ENCODE assay signal across 35 cellular contexts in the genomic region with DNA sequence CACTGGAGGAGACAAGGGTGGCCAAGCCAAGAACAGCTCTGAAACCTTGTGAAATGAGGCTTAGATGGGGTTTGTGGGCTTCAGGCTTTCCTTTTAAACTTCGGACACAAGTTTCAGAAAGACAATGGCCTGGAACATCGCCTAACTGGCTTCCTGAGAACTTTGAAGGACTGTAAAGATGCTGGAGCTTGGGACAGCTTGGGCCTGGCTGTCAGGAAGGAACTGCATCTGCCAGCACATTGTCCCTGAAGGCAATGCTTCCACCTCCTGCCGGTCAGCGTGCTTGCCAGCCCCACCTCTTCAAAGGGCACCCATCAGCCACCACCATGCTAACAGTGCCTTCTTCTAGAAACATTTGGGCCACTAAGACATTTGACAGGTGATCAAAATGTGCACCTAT.
"Had no signal": no experiment of that assay in that cellular context is flagged by ENCODE, and none has a peak within 500 bp of the region (broad histone marks: within the 10 kb centered on the region; RNA-seq: fewer than 3 reads in every experiment).

No MANE protein-coding gene starts in this region.

- DNase-seq: activated B cell treated with CpG ODN at 0.5 μM for 24 hours; activated CD4-positive, alpha-beta memory T cell treated with anti-CD3 and anti-CD28 coated beads, Interleukin-2, amount 10 ng/mL, durations not matched to agents 7 days and 5 days; activated CD4-positive, alpha-beta T cell treated with anti-CD3 and anti-CD28 coated beads for 36 hours; activated CD4-positive, alpha-beta T cell treated with anti-CD3 and anti-CD28 coated beads for 48 hours; activated CD4-positive, alpha-beta T cell treated with anti-CD3 and anti-CD28 coated beads, Interleukin-2, amount 10 ng/mL, durations not matched to agents 7 days and 5 days; activated CD4-positive, alpha-beta T cell treated with anti-CD3 and anti-CD28 coated beads, Interleukin-2, amount 50 U/mL, for 48 hours; activated CD4-positive, CD25-positive, alpha-beta regulatory T cell treated with anti-CD3 and anti-CD28 coated beads, Interleukin-2, amount 50 U/mL, for 72 hours; activated CD8-positive, alpha-beta memory T cell treated with anti-CD3 and anti-CD28 coated beads for 24 hours; activated CD8-positive, alpha-beta memory T cell treated with anti-CD3 and anti-CD28 coated beads, Interleukin-2, amount 10 ng/mL, durations not matched to agents 7 days and 5 days; activated CD8-positive, alpha-beta memory T cell treated with anti-CD3 and anti-CD28 coated beads, Interleukin-2, amount 50 U/mL, for 48 hours; activated CD8-positive, alpha-beta T cell treated with anti-CD3 and anti-CD28 coated beads, Interleukin-2, amount 10 ng/mL, durations not matched to agents 7 days and 5 days; activated effector memory CD4-positive, alpha-beta T cell treated with Interleukin-2 at 50 U/mL for 16 hours; activated gamma-delta T cell; activated naive CD4-positive, alpha-beta T cell treated with anti-CD3 and anti-CD28 coated beads, Interleukin-2, amount 10 ng/mL, durations not matched to agents 7 days and 5 days; activated naive CD4-positive, alpha-beta T cell treated with Interleukin-2 at 50 U/mL for 16 hours; activated naive CD8-positive, alpha-beta T cell treated with anti-CD3 and anti-CD28 coated beads, Interleukin-2, amount 10 ng/mL, durations not matched to agents 7 days and 5 days; activated naive CD8-positive, alpha-beta T cell treated with anti-CD3 and anti-CD28 coated beads, Interleukin-2, amount 50 U/mL, for 24 hours; activated T-cell treated with anti-CD3 and anti-CD28 coated beads, Interleukin-2, amount 50 U/mL, for 24 hours; activated T-cell treated with anti-CD3 and anti-CD28 coated beads, Interleukin-2, amount 50 U/mL, for 48 hours; amygdala; anterior cingulate cortex; central memory CD4-positive, alpha-beta T cell; SW 1271; T-helper 1 cell; T-helper 2 cell; T-helper 9 cell had no signal

- H3K4me3 ChIP-seq: ascending aorta, cardiac muscle cell had no signal

- H3K4me3 Mint-ChIP-seq: activated B cell treated with CpG ODN at 0.5 μM for 24 hours; activated CD4-positive, alpha-beta memory T cell treated with anti-CD3 and anti-CD28 coated beads, Interleukin-2, amount 10 ng/mL, durations not matched to agents 7 days and 5 days; activated CD4-positive, alpha-beta T cell treated with anti-CD3 and anti-CD28 coated beads for 36 hours; activated CD4-positive, alpha-beta T cell treated with anti-CD3 and anti-CD28 coated beads, Interleukin-2, amount 10 ng/mL, durations not matched to agents 7 days and 5 days; activated CD8-positive, alpha-beta memory T cell treated with anti-CD3 and anti-CD28 coated beads, Interleukin-2, amount 10 ng/mL, durations not matched to agents 7 days and 5 days; activated CD8-positive, alpha-beta T cell treated with anti-CD3 and anti-CD28 coated beads, Interleukin-2, amount 10 ng/mL, durations not matched to agents 7 days and 5 days; activated naive CD4-positive, alpha-beta T cell treated with anti-CD3 and anti-CD28 coated beads, Interleukin-2, amount 10 ng/mL, durations not matched to agents 7 days and 5 days; activated naive CD4-positive, alpha-beta T cell treated with anti-CD3 and anti-CD28 coated beads, Interleukin-2, amount 50 U/mL, for 24 hours; activated naive CD8-positive, alpha-beta T cell; activated naive CD8-positive, alpha-beta T cell treated with anti-CD3 and anti-CD28 coated beads, Interleukin-2, amount 10 ng/mL, durations not matched to agents 7 days and 5 days; activated naive CD8-positive, alpha-beta T cell treated with anti-CD3 and anti-CD28 coated beads, Interleukin-2, amount 50 U/mL, for 24 hours; activated T-cell treated with anti-CD3 and anti-CD28 coated beads, Interleukin-2, amount 50 U/mL, for 24 hours; brain; T-helper 1 cell treated with Interleukin-12 subunit alpha and Interleukin-12 subunit beta and Interleukin-4 antibody, amounts not matched to agents 30 μg/mL and 1 μg/mL, for 36 hours; T-helper 2 cell treated with Interferon-gamma antibody and Interleukin-4, amounts not matched to agents 5 μg/mL and 100 μg/mL, for 36 hours had no signal

- H3K27ac Mint-ChIP-seq: activated B cell treated with CpG ODN at 0.5 μM for 24 hours; activated CD4-positive, alpha-beta memory T cell treated with anti-CD3 and anti-CD28 coated beads, Interleukin-2, amount 10 ng/mL, durations not matched to agents 7 days and 5 days; activated CD4-positive, alpha-beta T cell treated with anti-CD3 and anti-CD28 coated beads for 36 hours; activated CD4-positive, alpha-beta T cell treated with anti-CD3 and anti-CD28 coated beads, Interleukin-2, amount 10 ng/mL, durations not matched to agents 7 days and 5 days; activated CD8-positive, alpha-beta memory T cell treated with anti-CD3 and anti-CD28 coated beads, Interleukin-2, amount 10 ng/mL, durations not matched to agents 7 days and 5 days; activated CD8-positive, alpha-beta T cell treated with anti-CD3 and anti-CD28 coated beads, Interleukin-2, amount 10 ng/mL, durations not matched to agents 7 days and 5 days; activated naive CD4-positive, alpha-beta T cell treated with anti-CD3 and anti-CD28 coated beads, Interleukin-2, amount 10 ng/mL, durations not matched to agents 7 days and 5 days; activated naive CD4-positive, alpha-beta T cell treated with anti-CD3 and anti-CD28 coated beads, Interleukin-2, amount 50 U/mL, for 24 hours; activated naive CD8-positive, alpha-beta T cell; activated naive CD8-positive, alpha-beta T cell treated with anti-CD3 and anti-CD28 coated beads, Interleukin-2, amount 10 ng/mL, durations not matched to agents 7 days and 5 days; activated naive CD8-positive, alpha-beta T cell treated with anti-CD3 and anti-CD28 coated beads, Interleukin-2, amount 50 U/mL, for 24 hours; activated T-cell treated with anti-CD3 and anti-CD28 coated beads, Interleukin-2, amount 50 U/mL, for 24 hours; activated T-helper 2 cell treated with anti-CD3 and anti-CD28 coated beads, Interferon-gamma antibody, Interleukin-2, Interleukin-4, amounts not matched to agents 10 μg/mL and 5 μg/mL and 100 μg/mL, durations not matched to agents 14 hours and 24 hours and 36 hours; brain; T-helper 1 cell treated with Interleukin-12 subunit alpha and Interleukin-12 subunit beta and Interleukin-4 antibody, amounts not matched to agents 30 μg/mL and 1 μg/mL, for 36 hours; T-helper 2 cell treated with Interferon-gamma antibody and Interleukin-4, amounts not matched to agents 5 μg/mL and 100 μg/mL, for 36 hours had no signal

- H3K27me3 ChIP-seq: ascending aorta, cardiac muscle cell had no signal

- H3K27me3 Mint-ChIP-seq: activated B cell treated with CpG ODN at 0.5 μM for 24 hours; activated naive CD4-positive, alpha-beta T cell treated with anti-CD3 and anti-CD28 coated beads, Interleukin-2, amount 10 ng/mL, durations not matched to agents 7 days and 5 days; activated naive CD4-positive, alpha-beta T cell treated with anti-CD3 and anti-CD28 coated beads, Interleukin-2, amount 50 U/mL, for 24 hours; activated naive CD8-positive, alpha-beta T cell; activated naive CD8-positive, alpha-beta T cell treated with anti-CD3 and anti-CD28 coated beads, Interleukin-2, amount 50 U/mL, for 24 hours; activated T-cell treated with anti-CD3 and anti-CD28 coated beads, Interleukin-2, amount 50 U/mL, for 24 hours had no signal

- H3K36me3 ChIP-seq: ascending aorta, cardiac muscle cell had no signal

- ATAC-seq: activated CD4-positive, alpha-beta T cell treated with anti-CD3 and anti-CD28 coated beads for 36 hours; activated CD8-positive, alpha-beta memory T cell treated with anti-CD3 and anti-CD28 coated beads, Interleukin-2, amount 10 ng/mL, durations not matched to agents 7 days and 5 days; activated CD8-positive, alpha-beta T cell treated with anti-CD3 and anti-CD28 coated beads, Interleukin-2, amount 10 ng/mL, durations not matched to agents 7 days and 5 days; activated naive CD8-positive, alpha-beta T cell treated with anti-CD3 and anti-CD28 coated beads, Interleukin-2, amount 50 U/mL, for 24 hours had no signal

- H3K4me1 Mint-ChIP-seq: activated B cell treated with CpG ODN at 0.5 μM for 24 hours; activated CD4-positive, alpha-beta memory T cell treated with anti-CD3 and anti-CD28 coated beads, Interleukin-2, amount 10 ng/mL, durations not matched to agents 7 days and 5 days; activated CD4-positive, alpha-beta T cell treated with anti-CD3 and anti-CD28 coated beads for 36 hours; activated CD4-positive, alpha-beta T cell treated with anti-CD3 and anti-CD28 coated beads, Interleukin-2, amount 10 ng/mL, durations not matched to agents 7 days and 5 days; activated CD8-positive, alpha-beta memory T cell treated with anti-CD3 and anti-CD28 coated beads, Interleukin-2, amount 10 ng/mL, durations not matched to agents 7 days and 5 days; activated naive CD4-positive, alpha-beta T cell treated with anti-CD3 and anti-CD28 coated beads, Interleukin-2, amount 10 ng/mL, durations not matched to agents 7 days and 5 days; activated naive CD4-positive, alpha-beta T cell treated with anti-CD3 and anti-CD28 coated beads, Interleukin-2, amount 50 U/mL, for 24 hours; activated naive CD8-positive, alpha-beta T cell treated with anti-CD3 and anti-CD28 coated beads, Interleukin-2, amount 10 ng/mL, durations not matched to agents 7 days and 5 days; activated naive CD8-positive, alpha-beta T cell treated with anti-CD3 and anti-CD28 coated beads, Interleukin-2, amount 50 U/mL, for 24 hours; brain had no signal

- H3K9me3 Mint-ChIP-seq: activated B cell treated with CpG ODN at 0.5 μM for 24 hours; activated CD4-positive, alpha-beta memory T cell treated with anti-CD3 and anti-CD28 coated beads, Interleukin-2, amount 10 ng/mL, durations not matched to agents 7 days and 5 days; activated CD4-positive, alpha-beta T cell treated with anti-CD3 and anti-CD28 coated beads, Interleukin-2, amount 10 ng/mL, durations not matched to agents 7 days and 5 days; activated naive CD4-positive, alpha-beta T cell treated with anti-CD3 and anti-CD28 coated beads, Interleukin-2, amount 10 ng/mL, durations not matched to agents 7 days and 5 days; activated naive CD4-positive, alpha-beta T cell treated with anti-CD3 and anti-CD28 coated beads, Interleukin-2, amount 50 U/mL, for 24 hours; activated naive CD8-positive, alpha-beta T cell treated with anti-CD3 and anti-CD28 coated beads, Interleukin-2, amount 10 ng/mL, durations not matched to agents 7 days and 5 days; activated naive CD8-positive, alpha-beta T cell treated with anti-CD3 and anti-CD28 coated beads, Interleukin-2, amount 50 U/mL, for 24 hours; activated T-cell treated with anti-CD3 and anti-CD28 coated beads, Interleukin-2, amount 50 U/mL, for 24 hours; activated T-helper 2 cell treated with anti-CD3 and anti-CD28 coated beads, Interferon-gamma antibody, Interleukin-2, Interleukin-4, amounts not matched to agents 10 μg/mL and 5 μg/mL and 100 μg/mL, durations not matched to agents 14 hours and 24 hours and 36 hours; brain; T-helper 1 cell treated with Interleukin-12 subunit alpha and Interleukin-12 subunit beta and Interleukin-4 antibody, amounts not matched to agents 30 μg/mL and 1 μg/mL, for 36 hours; T-helper 2 cell treated with Interferon-gamma antibody and Interleukin-4, amounts not matched to agents 5 μg/mL and 100 μg/mL, for 36 hours had no signal

- H3K36me3 Mint-ChIP-seq: activated CD8-positive, alpha-beta memory T cell treated with anti-CD3 and anti-CD28 coated beads, Interleukin-2, amount 10 ng/mL, durations not matched to agents 7 days and 5 days; activated naive CD4-positive, alpha-beta T cell treated with anti-CD3 and anti-CD28 coated beads, Interleukin-2, amount 10 ng/mL, durations not matched to agents 7 days and 5 days; activated naive CD4-positive, alpha-beta T cell treated with anti-CD3 and anti-CD28 coated beads, Interleukin-2, amount 50 U/mL, for 24 hours; activated naive CD8-positive, alpha-beta T cell; activated naive CD8-positive, alpha-beta T cell treated with anti-CD3 and anti-CD28 coated beads, Interleukin-2, amount 10 ng/mL, durations not matched to agents 7 days and 5 days; brain had no signal

- H3K4me1 ChIP-seq: ascending aorta had no signal

- H3K9me3 ChIP-seq: ascending aorta had no signal

- H3K27ac ChIP-seq: ascending aorta, cardiac muscle cell, VCaP had no signal
